9 cellular contexts compared by ENCODE assay signal in genomic region chr9:12884736-12885395, GRCh38.
DNase-seq lines count a peak whose midpoint lies in the region; ATAC-seq and TF ChIP-seq lines count a peak whose summit lies in the region.
"Had no signal": no experiment of that assay in that cellular context is flagged by ENCODE, and none has a peak within 500 bp of the region (broad histone marks: within the 10 kb centered on the region; RNA-seq: fewer than 3 reads in every experiment).

No MANE protein-coding gene starts in this region.

- no peaks in the 10 kb centered on the region for H3K9me2 ChIP-seq in Karpas-422 (replicated peaks; ENCODE audit: insufficient read depth, low read length)

- H3K4me1 Mint-ChIP-seq in natural killer cell treated with Interleukin-12 subunit alpha and Interleukin-12 subunit beta and Interleukin-15 and Interleukin-18, amount 100 ng/mL, for 72 hours (ENCODE audit: low read depth in 2 of 2): no peaks in the 10 kb centered on the region
- H3K4me1 Mint-ChIP-seq: central memory CD8-positive, alpha-beta T cell had no signal

- no peak overlapping the region for H3K9ac ChIP-seq in Karpas-422 (ENCODE audit: low read length)

- no peak overlapping the region for H2AFZ ChIP-seq in Karpas-422 (ENCODE audit: low read length)

- no peaks in the 10 kb centered on the region for H3K27me3 ChIP-seq in Karpas-422 (ENCODE audit: low read length)

- peaks cover 11% of the 10 kb centered on the region for H3K9me3 Mint-ChIP-seq in natural killer cell treated with Interleukin-12 subunit alpha and Interleukin-12 subunit beta and Interleukin-15 and Interleukin-18, amount 100 ng/mL, for 72 hours

- peaks cover 2% of the 10 kb centered on the region for H3K36me3 Mint-ChIP-seq in natural killer cell treated with Interleukin-12 subunit alpha and Interleukin-12 subunit beta and Interleukin-15 and Interleukin-18, amount 100 ng/mL, for 72 hours

- H3K4me3 Mint-ChIP-seq in natural killer cell treated with Interleukin-12 subunit alpha and Interleukin-12 subunit beta and Interleukin-15 and Interleukin-18, amount 100 ng/mL, for 72 hours: no peak overlapping the region
- H3K4me3 Mint-ChIP-seq: central memory CD8-positive, alpha-beta T cell had no signal

- no peak overlapping the region for H3K4me2 ChIP-seq in Karpas-422 (ENCODE audit: low read depth, low read length, poor library complexity, severe bottlenecking)

- H4K20me1 ChIP-seq in Karpas-422 (ENCODE audit: insufficient read depth, low read depth, low read length): no peaks in the 10 kb centered on the region

- no peak for ATAC-seq in HG02642 (IDR thresholded peaks at IDR 0.05; ENCODE audit: poor library complexity, unreplicated experiment)
- no peak for ATAC-seq in natural killer cell treated with Interleukin-12 subunit alpha and Interleukin-12 subunit beta and Interleukin-15 and Interleukin-18, amount 100 ng/mL, for 72 hours

- DNase-seq in Daoy (ENCODE audit: low read depth): peak; percentile 64
- DNase-seq in NCI-H446 treated with DMSO at 0.1 percent for 48 hours (lab: John Stamatoyannopoulos, UW): peak; percentile 75
- DNase-seq in epithelial cell of esophagus (ENCODE audit: low read depth): peak; percentile 87
- DNase-seq in non-pigmented ciliary epithelial cell (ENCODE audit: low read depth): peak; percentile 68
- DNase-seq in NAMALWA (ENCODE audit: low spot score): no peak
- no peak for DNase-seq in natural killer cell treated with Interleukin-12 subunit alpha and Interleukin-12 subunit beta and Interleukin-15 and Interleukin-18, amount 100 ng/mL, for 72 hours (ENCODE audit: low spot score)
- DNase-seq in Karpas-422: no peak

- no peaks in the 10 kb centered on the region for H3K4me1 ChIP-seq in Karpas-422 (ENCODE audit: low read length)

- H3K27ac ChIP-seq in Karpas-422 (ENCODE audit: low read length): no peak overlapping the region

- H3K27ac Mint-ChIP-seq in natural killer cell treated with Interleukin-12 subunit alpha and Interleukin-12 subunit beta and Interleukin-15 and Interleukin-18, amount 100 ng/mL, for 72 hours: no peak overlapping the region

- H3K9me3 ChIP-seq in Karpas-422 (ENCODE audit: low read length): no peaks in the 10 kb centered on the region; the same call in 1 of the 2 replicates

- H3K27me3 Mint-ChIP-seq in natural killer cell treated with Interleukin-12 subunit alpha and Interleukin-12 subunit beta and Interleukin-15 and Interleukin-18, amount 100 ng/mL, for 72 hours: no peaks in the 10 kb centered on the region
- H3K27me3 Mint-ChIP-seq: central memory CD8-positive, alpha-beta T cell had no signal

- no peaks in the 10 kb centered on the region for H3K36me3 ChIP-seq in Karpas-422 (ENCODE audit: insufficient read depth, low read length)

- H3K79me2 ChIP-seq in Karpas-422 (ENCODE audit: low read length): no peaks in the 10 kb centered on the region

- no peak overlapping the region for H3K4me3 ChIP-seq in epithelial cell of esophagus (ENCODE audit: low read length)
- H3K4me3 ChIP-seq in Karpas-422 (ENCODE audit: low read length): no peak overlapping the region

- TF ChIP-seq CTCF in epithelial cell of esophagus (IDR thresholded peaks at IDR 0.05; ENCODE audit: insufficient read depth, low read depth, low read length, missing control alignments): peak; percentile 67

Comparison
In these comparisons a context has a peak if more than half of its experiments do, and no peak if none do; other contexts are left out.
1. DNase-seq: peak in Daoy (single experiment), NCI-H446 treated with DMSO at 0.1 percent for 48 hours (single experiment), epithelial cell of esophagus (single experiment) and non-pigmented ciliary epithelial cell (single experiment); none in NAMALWA (single experiment), natural killer cell treated with Interleukin-12 subunit alpha and Interleukin-12 subunit beta and Interleukin-15 and Interleukin-18, amount 100 ng/mL, for 72 hours (single experiment) and Karpas-422 (single experiment).